In genomic region chr2:111175615-111176014, GRCh38 we compare ENCODE assay signal across 16 cellular contexts. TPM values are rescaled to one million over a fixed set of nuclear protein-coding genes. Genes with fewer than 3 reads are reported as not detected.
DNase-seq lines count a peak whose midpoint lies in the region; ATAC-seq and TF ChIP-seq lines count a peak whose summit lies in the region.
"Had no signal": no experiment of that assay in that cellular context is flagged by ENCODE, and none has a peak within 500 bp of the region (broad histone marks: within the 10 kb centered on the region; RNA-seq: fewer than 3 reads in every experiment).

No MANE protein-coding gene starts in this region.

- no peak overlapping the region for H3K4me3 ChIP-seq in right cardiac atrium (ENCODE audit: low read length)
- no peak overlapping the region for H3K4me3 ChIP-seq in HEK293 (ENCODE audit: low read depth, low read length)
- H3K4me3 ChIP-seq in naive thymus-derived CD4-positive, alpha-beta T cell (ENCODE audit: low read length): no peak overlapping the region
- H3K4me3 ChIP-seq: GM23248, HAP-1 had no signal

- H3K9me3 ChIP-seq in right cardiac atrium (ENCODE audit: control insufficient read depth, low read length) (no peaks in the 10 kb centered on the region), HEK293 (ENCODE audit: control insufficient read depth, insufficient read depth, low read depth, low read length) (no peaks in the 10 kb centered on the region)
- no peaks in the 10 kb centered on the region for H3K9me3 ChIP-seq in naive thymus-derived CD4-positive, alpha-beta T cell (ENCODE audit: control insufficient read depth in 2 of 3, low read length in 3 of 3)
- H3K9me3 ChIP-seq: BE2C, Caco-2, HAP-1 had no signal

- H3K36me3 Mint-ChIP-seq in effector memory CD8-positive, alpha-beta T cell (ENCODE audit: insufficient read depth): no peaks in the 10 kb centered on the region
- no peaks in the 10 kb centered on the region for H3K36me3 Mint-ChIP-seq in naive thymus-derived CD4-positive, alpha-beta T cell
- H3K36me3 Mint-ChIP-seq: CD4-positive, CD25-positive, alpha-beta regulatory T cell; CD8-positive, alpha-beta memory T cell; IgD-negative memory B cell had no signal

- no peaks in the 10 kb centered on the region for H3K9me3 Mint-ChIP-seq in effector memory CD8-positive, alpha-beta T cell
- H3K9me3 Mint-ChIP-seq in naive thymus-derived CD4-positive, alpha-beta T cell: no peaks in the 10 kb centered on the region
- H3K9me3 Mint-ChIP-seq: CD4-positive, CD25-positive, alpha-beta regulatory T cell; CD8-positive, alpha-beta memory T cell; IgD-negative memory B cell had no signal

- CTCF ChIA-PET in HEK293 (lab: Yijun Ruan, JAX): no interaction called here
- CTCF ChIA-PET in naive thymus-derived CD4-positive, alpha-beta T cell (lab: Charles Lee): no interaction called here

- H3K27me3 ChIP-seq in right cardiac atrium (ENCODE audit: control insufficient read depth, insufficient read depth) (no peaks in the 10 kb centered on the region), foreskin keratinocyte (peaks cover 22% of the 10 kb centered on the region)
- H3K27me3 ChIP-seq in naive thymus-derived CD4-positive, alpha-beta T cell (ENCODE audit: control insufficient read depth in 2 of 2, insufficient read depth in 2 of 2, low read length in 2 of 2): no peaks in the 10 kb centered on the region
- H3K27me3 ChIP-seq: BE2C had no signal

- TF ChIP-seq CTCF in HEK293 (tag by site-specific recombination; IDR thresholded peaks at IDR 0.05) (no peak), foreskin keratinocyte (conservative IDR thresholded peaks at IDR 0.05) (no peak)

- POLR2A ChIA-PET in HEK293 (lab: Yijun Ruan, JAX): no interaction called here
- POLR2A ChIA-PET in naive thymus-derived CD4-positive, alpha-beta T cell (lab: Charles Lee): no interaction called here

- H3K27ac ChIP-seq in right cardiac atrium (ENCODE audit: low read length): no peak overlapping the region
- no peak overlapping the region for H3K27ac ChIP-seq in HEK293 (ENCODE audit: extremely low read depth, low read depth, low read length)
- H3K27ac ChIP-seq in naive thymus-derived CD4-positive, alpha-beta T cell (ENCODE audit: low read depth, low read length): no peak overlapping the region
- no peak overlapping the region for H3K27ac ChIP-seq in foreskin keratinocyte
- H3K27ac ChIP-seq: GM23248 had no signal

- 61% methylated on average over 4 of the region's 4 CpGs for WGBS in right cardiac atrium

- H3K4me1 ChIP-seq in right cardiac atrium (ENCODE audit: control insufficient read depth, insufficient read depth, low read length): no peaks in the 10 kb centered on the region
- H3K4me1 ChIP-seq in HEK293 (ENCODE audit: control insufficient read depth, insufficient read depth, low read length): peaks cover 10% of the 10 kb centered on the region
- H3K4me1 ChIP-seq in naive thymus-derived CD4-positive, alpha-beta T cell (ENCODE audit: control insufficient read depth in 2 of 2, insufficient read depth in 2 of 2, low read length in 2 of 2): no peaks in the 10 kb centered on the region
- H3K4me1 ChIP-seq in foreskin keratinocyte: no peaks in the 10 kb centered on the region
- H3K4me1 ChIP-seq: BE2C, HAP-1 had no signal

- peaks cover 17 to 40% of the 10 kb centered on the region in 2 donors for H3K27me3 Mint-ChIP-seq in effector memory CD8-positive, alpha-beta T cell
- H3K27me3 Mint-ChIP-seq in naive thymus-derived CD4-positive, alpha-beta T cell: peaks cover 0 to 41% (median 8%) of the 10 kb centered on the region in 5 donors

- intact Hi-C loops in cardiac septum (cut with DNase I): no loop called here
- intact Hi-C loops in right cardiac atrium (cut with DNase I): no loop called here
- intact Hi-C loops in naive thymus-derived CD4-positive, alpha-beta T cell (cut with micrococcal nuclease): no loop called here

- H3K4me1 Mint-ChIP-seq in effector memory CD8-positive, alpha-beta T cell (ENCODE audit: low read depth in 2 of 2): peaks cover 0 to 4% of the 10 kb centered on the region in 2 donors
- peaks cover 0 to 6% (median 0%) of the 10 kb centered on the region in 7 donors for H3K4me1 Mint-ChIP-seq in naive thymus-derived CD4-positive, alpha-beta T cell
- H3K4me1 Mint-ChIP-seq: CD4-positive, CD25-positive, alpha-beta regulatory T cell; CD8-positive, alpha-beta memory T cell; IgD-negative memory B cell had no signal

- no peaks in the 10 kb centered on the region for H3K36me3 ChIP-seq in HEK293 (ENCODE audit: control insufficient read depth in 2 of 2, insufficient read depth in 1 of 2, low read length in 2 of 2)
- no peaks in the 10 kb centered on the region for H3K36me3 ChIP-seq in naive thymus-derived CD4-positive, alpha-beta T cell (ENCODE audit: control insufficient read depth in 2 of 3, insufficient read depth in 3 of 3, low read length in 3 of 3)
- H3K36me3 ChIP-seq: BE2C, HAP-1 had no signal

- ATAC-seq in right cardiac atrium (no peak), foreskin keratinocyte (no peak)
- no peak for ATAC-seq in effector memory CD8-positive, alpha-beta T cell (replicated peaks)
- ATAC-seq in naive thymus-derived CD4-positive, alpha-beta T cell: no peak

- DNase-seq in cardiac septum (ENCODE audit: low spot score): peak; percentile 36
- no peak for DNase-seq in right cardiac atrium
- DNase-seq in effector memory CD8-positive, alpha-beta T cell: no peak
- no peak for DNase-seq in activated T-cell treated with anti-CD3 and anti-CD28 coated beads for 4 hours
- DNase-seq in naive thymus-derived CD4-positive, alpha-beta T cell: no peak
- no peak for DNase-seq in foreskin keratinocyte
- DNase-seq: 8988T; BE2C; C1 segment of cervical spinal cord; Caco-2; CD4-positive, CD25-positive, alpha-beta regulatory T cell; CD8-positive, alpha-beta memory T cell; GM23248 had no signal

- peak overlapping the region; percentile 7 to 91 for H3K27ac Mint-ChIP-seq in effector memory CD8-positive, alpha-beta T cell
- H3K27ac Mint-ChIP-seq in naive thymus-derived CD4-positive, alpha-beta T cell: no peak overlapping the region
- H3K27ac Mint-ChIP-seq: CD4-positive, CD25-positive, alpha-beta regulatory T cell had no signal

- H3K4me3 Mint-ChIP-seq in effector memory CD8-positive, alpha-beta T cell: no peak overlapping the region
- no peak overlapping the region for H3K4me3 Mint-ChIP-seq in naive thymus-derived CD4-positive, alpha-beta T cell
- H3K4me3 Mint-ChIP-seq: CD4-positive, CD25-positive, alpha-beta regulatory T cell; CD8-positive, alpha-beta memory T cell; IgD-negative memory B cell had no signal

TF ChIP-seq in HEK293, 187 proteins besides CTCF, POLR2A, EP300 and RAD21:
- TF ChIP-seq ZNF600 (tag by site-specific recombination; IDR thresholded peaks at IDR 0.05): 0 out of 2 replicates have a peak, but pooled peaks have one; percentile 16
- no peak for TF ChIP-seq SP3 (tag by site-specific recombination; IDR thresholded peaks at IDR 0.05)
- no peak for TF ChIP-seq ZNF664 (tag by site-specific recombination; IDR thresholded peaks at IDR 0.05)
- no peak for TF ChIP-seq ZNF585B (tag by site-specific recombination; IDR thresholded peaks at IDR 0.05)
- TF ChIP-seq ZNF473 (tag by site-specific recombination; IDR thresholded peaks at IDR 0.05): no peak

RNA-seq across cellular contexts. Expression of gene BCL2L11, which starts 54.9 kb away (rescaled TPM):
- 5.2 TPM for total RNA-seq in cardiac septum
- total RNA-seq in right cardiac atrium: 10 to 100 TPM in 3 of 4 donors, 1 to 10 TPM in 1; 7.7 to 21.7 (median 18.6) TPM
- 6.2 TPM for polyA plus RNA-seq in right cardiac atrium
- total RNA-seq in naive thymus-derived CD4-positive, alpha-beta T cell: 10 to 100 TPM; 33.1 to 67.6 (median 39.0) TPM
- 10 to 100 TPM; 12.3 to 13.7 TPM for polyA plus RNA-seq in naive thymus-derived CD4-positive, alpha-beta T cell
- total RNA-seq in foreskin keratinocyte: 2.7 and 2.9 TPM in 2 replicates
- 1.2 and 1.5 TPM in 2 replicates for polyA plus RNA-seq in foreskin keratinocyte

Comparison
In these comparisons a context has a peak if more than half of its experiments do, and no peak if none do; other contexts are left out.
1. H3K27ac Mint-ChIP-seq: peak in effector memory CD8-positive, alpha-beta T cell (2 of 2); none in naive thymus-derived CD4-positive, alpha-beta T cell (0 of 9).